In the genomic region with DNA sequence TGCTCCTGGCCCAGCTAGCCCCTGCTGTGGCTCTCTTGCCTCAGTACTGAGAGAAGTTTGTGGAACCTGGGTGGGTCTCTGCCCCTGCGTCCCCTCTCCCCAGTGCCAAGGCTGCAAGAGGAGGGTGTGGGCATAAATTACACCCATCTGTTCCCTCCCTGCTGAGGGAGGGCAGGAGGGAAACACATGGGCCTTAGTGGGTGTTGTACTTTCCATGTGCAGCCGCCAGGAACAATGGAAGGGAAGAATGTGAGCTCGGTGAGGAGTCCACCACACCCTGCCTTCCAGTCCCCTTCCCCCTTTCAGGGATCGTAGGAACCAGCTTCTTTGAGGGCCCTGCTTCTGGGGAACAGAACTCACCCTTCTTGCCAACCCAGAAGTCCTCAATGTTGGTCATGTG, we compare ENCODE assay signal across 32 cellular contexts.
"Had no signal": no experiment of that assay in that cellular context is flagged by ENCODE, and none has a peak within 500 bp of the region (broad histone marks: within the 10 kb centered on the region; RNA-seq: fewer than 3 reads in every experiment).

No MANE protein-coding gene starts in this region.

- H3K4me1 ChIP-seq: ascending aorta, body of pancreas had no signal

- H3K27me3 ChIP-seq: ascending aorta, body of pancreas had no signal

- H3K9ac ChIP-seq: KMS-11 had no signal

- H3K4me3 ChIP-seq: ascending aorta, body of pancreas, SK-N-MC had no signal

- ATAC-seq: activated naive CD4-positive, alpha-beta T cell treated with anti-CD3 and anti-CD28 coated beads, Interleukin-2, amount 50 U/mL, for 72 hours; activated naive CD8-positive, alpha-beta T cell treated with anti-CD3 and anti-CD28 coated beads, Interleukin-2, amount 50 U/mL, for 24 hours; activated T-cell treated with anti-CD3 and anti-CD28 coated beads, Interleukin-2, amount 50 U/mL, for 4 hours; body of pancreas; Panc1; Right ventricle myocardium inferior; T-cell had no signal

- DNase-seq: activated B cell treated with CpG ODN at 0.5 μM for 24 hours; activated CD4-positive, alpha-beta memory T cell treated with anti-CD3 and anti-CD28 coated beads for 36 hours; activated CD4-positive, alpha-beta T cell treated with anti-CD3 and anti-CD28 coated beads for 1 hour; activated CD4-positive, alpha-beta T cell treated with anti-CD3 and anti-CD28 coated beads, Interleukin-2, amount 10 ng/mL, durations not matched to agents 7 days and 5 days; activated CD8-positive, alpha-beta memory T cell treated with anti-CD3 and anti-CD28 coated beads for 24 hours; activated effector memory CD4-positive, alpha-beta T cell treated with anti-CD3 and anti-CD28 coated beads, Interleukin-2, amount 50 U/mL, for 16 hours; activated naive CD4-positive, alpha-beta T cell treated with Interleukin-2 at 50 U/mL for 16 hours; activated naive CD8-positive, alpha-beta T cell treated with anti-CD3 and anti-CD28 coated beads, Interleukin-2, amount 50 U/mL, for 24 hours; activated T-cell treated with anti-CD3 and anti-CD28 coated beads, Interleukin-2, amount 50 U/mL, for 4 hours; amniotic stem cell; body of pancreas; central memory CD4-positive, alpha-beta T cell; NCI-H1092; NCI-H1417; NCI-H1694 treated with DMSO at 0.1 percent for 48 hours; NCI-H2029 treated with DMSO at 0.1 percent for 48 hours; NCI-H2227 treated with DMSO at 0.1 percent for 48 hours; NCI-H446 treated with DMSO at 0.1 percent for 48 hours; NCI-H526; NCI-H82; RPMI8226; T-cell; T-helper 2 cell; T1000 had no signal

- H3K36me3 ChIP-seq: ascending aorta had no signal

- H3K4me2 ChIP-seq: KMS-11 had no signal

- FAIRE-seq: bronchial epithelial cell, TTC549 had no signal

- H3K27ac ChIP-seq: ascending aorta, body of pancreas, KMS-11, SK-N-MC had no signal

- H3K9me3 ChIP-seq: ascending aorta, body of pancreas had no signal
